8 cellular contexts compared by ENCODE assay signal in the genomic region with DNA sequence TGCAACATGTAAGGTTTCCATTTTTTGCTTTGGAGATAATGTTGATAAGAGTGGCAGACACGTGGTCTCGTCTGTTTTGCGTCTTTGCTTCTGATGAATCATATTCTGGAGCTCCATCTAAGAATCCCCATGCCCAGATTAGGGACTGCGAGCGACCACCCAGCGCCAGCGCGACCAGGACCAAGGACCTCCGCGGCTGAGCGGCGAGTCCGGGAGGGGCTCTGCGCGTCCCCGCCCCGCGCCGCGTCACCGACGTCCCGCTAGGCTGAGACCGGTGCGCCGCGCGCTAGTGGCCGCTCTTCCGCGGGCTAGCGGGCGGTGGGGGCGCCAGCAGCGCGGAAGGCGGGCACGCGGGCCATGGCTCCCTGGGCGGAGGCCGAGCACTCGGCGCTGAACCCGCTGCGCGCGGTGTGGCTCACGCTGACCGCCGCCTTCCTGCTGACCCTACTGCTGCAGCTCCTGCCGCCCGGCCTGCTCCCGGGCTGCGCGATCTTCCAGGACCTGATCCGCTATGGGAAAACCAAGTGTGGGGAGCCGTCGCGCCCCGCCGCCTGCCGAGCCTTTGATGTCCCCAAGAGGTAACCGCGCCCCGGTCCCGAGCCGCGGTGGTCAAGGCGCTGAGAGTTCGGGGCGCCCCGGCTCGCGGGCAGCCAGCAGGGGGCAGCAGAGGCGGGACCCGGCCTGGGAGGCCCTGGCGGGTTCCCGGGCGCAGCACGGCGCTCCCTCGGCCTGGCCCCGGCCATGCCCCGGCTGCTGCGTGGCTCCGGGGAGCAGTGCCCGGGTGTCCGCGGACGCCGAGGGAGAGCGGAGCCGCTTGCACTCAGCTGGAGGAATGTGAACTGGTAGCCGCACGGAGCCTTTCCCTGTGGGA. TPM values are rescaled to one million over a fixed set of nuclear protein-coding genes. Genes with fewer than 3 reads are reported as not detected.
DNase-seq lines count a peak whose midpoint lies in the region; ATAC-seq lines count a peak whose summit lies in the region.

A gene (plus strand): TSS at position 263 of the 871 bp plus-strand sequence. CDS start 95 bp downstream, at position 358.

- H3K4me3 Mint-ChIP-seq in natural killer cell treated with Interleukin-12 subunit alpha and Interleukin-12 subunit beta and Interleukin-15 and Interleukin-18, amount 100 ng/mL, for 72 hours = peak within 1 kb of the TSS; percentile 85
- peak within 1 kb of the TSS; percentile 87 for H3K4me3 Mint-ChIP-seq in stimulated activated naive CD8-positive, alpha-beta T cell treated with anti-CD3 and anti-CD28 coated beads, Interleukin-15, Interleukin-2, amounts not matched to agents 100 ng/mL and 50 ng/mL, for 24 hours

- DNase-seq in EH (ENCODE audit: low read depth) (peak; percentile 84), RKO (ENCODE audit: low spot score) (peak; percentile 81), fibroblast of peridontal ligament (ENCODE audit: extremely low read depth) (peak; percentile 68)
- DNase-seq in Jurkat, Clone E6-1 (ENCODE audit: low read depth, low spot score) = peak; percentile 45
- peak; percentile 64 to 71 for DNase-seq in activated T-helper 1 cell treated with anti-CD3 and anti-CD28 coated beads, Interleukin-2, amount 50 U/mL, for 16 hours (ENCODE audit: low read depth in 1 of 2, low spot score in 1 of 2)
- peak; percentile 91 for DNase-seq in natural killer cell treated with Interleukin-12 subunit alpha and Interleukin-12 subunit beta and Interleukin-15 and Interleukin-18, amount 100 ng/mL, for 72 hours (ENCODE audit: low spot score)

- H3K9me3 Mint-ChIP-seq in natural killer cell treated with Interleukin-12 subunit alpha and Interleukin-12 subunit beta and Interleukin-15 and Interleukin-18, amount 100 ng/mL, for 72 hours = no peaks in the 10 kb centered on the region
- H3K9me3 Mint-ChIP-seq in stimulated activated naive CD8-positive, alpha-beta T cell treated with anti-CD3 and anti-CD28 coated beads, Interleukin-15, Interleukin-2, amounts not matched to agents 100 ng/mL and 50 ng/mL, for 24 hours = no peaks in the 10 kb centered on the region

- H3K27me3 Mint-ChIP-seq in natural killer cell treated with Interleukin-12 subunit alpha and Interleukin-12 subunit beta and Interleukin-15 and Interleukin-18, amount 100 ng/mL, for 72 hours = no peaks in the 10 kb centered on the region
- no peaks in the 10 kb centered on the region for H3K27me3 Mint-ChIP-seq in stimulated activated naive CD8-positive, alpha-beta T cell treated with anti-CD3 and anti-CD28 coated beads, Interleukin-15, Interleukin-2, amounts not matched to agents 100 ng/mL and 50 ng/mL, for 24 hours

- H3K4me1 Mint-ChIP-seq in natural killer cell treated with Interleukin-12 subunit alpha and Interleukin-12 subunit beta and Interleukin-15 and Interleukin-18, amount 100 ng/mL, for 72 hours (ENCODE audit: low read depth in 2 of 2) = peaks cover 18 to 19% of the 10 kb centered on the region in 2 donors
- H3K4me1 Mint-ChIP-seq in stimulated activated naive CD8-positive, alpha-beta T cell treated with anti-CD3 and anti-CD28 coated beads, Interleukin-15, Interleukin-2, amounts not matched to agents 100 ng/mL and 50 ng/mL, for 24 hours (ENCODE audit: low read depth) = peaks cover 31% of the 10 kb centered on the region

- peak; percentile 97 for ATAC-seq in GM21717 (IDR thresholded peaks at IDR 0.05; ENCODE audit: unreplicated experiment)
- ATAC-seq in natural killer cell treated with Interleukin-12 subunit alpha and Interleukin-12 subunit beta and Interleukin-15 and Interleukin-18, amount 100 ng/mL, for 72 hours = peak; percentile 96 to 97

- H3K27ac Mint-ChIP-seq in natural killer cell treated with Interleukin-12 subunit alpha and Interleukin-12 subunit beta and Interleukin-15 and Interleukin-18, amount 100 ng/mL, for 72 hours = peak within 1 kb of the TSS; percentile 44 to 77
- peak within 1 kb of the TSS; percentile 87 for H3K27ac Mint-ChIP-seq in stimulated activated naive CD8-positive, alpha-beta T cell treated with anti-CD3 and anti-CD28 coated beads, Interleukin-15, Interleukin-2, amounts not matched to agents 100 ng/mL and 50 ng/mL, for 24 hours

- H3K36me3 Mint-ChIP-seq in natural killer cell treated with Interleukin-12 subunit alpha and Interleukin-12 subunit beta and Interleukin-15 and Interleukin-18, amount 100 ng/mL, for 72 hours = no peaks in the 10 kb centered on the region
- H3K36me3 Mint-ChIP-seq in stimulated activated naive CD8-positive, alpha-beta T cell treated with anti-CD3 and anti-CD28 coated beads, Interleukin-15, Interleukin-2, amounts not matched to agents 100 ng/mL and 50 ng/mL, for 24 hours (ENCODE audit: low read depth) = no peaks in the 10 kb centered on the region

- peak within 1 kb of the TSS; percentile 85 for H3K4me3 ChIP-seq in Jurkat, Clone E6-1 (ENCODE audit: low read length)

RNA-seq across cellular contexts. Expression of the gene that starts here (rescaled TPM):
- polyA plus RNA-seq in Jurkat, Clone E6-1 (2012; ENCODE audit: insufficient read depth, insufficient read length) = 78.8 TPM
- total RNA-seq in natural killer cell treated with Interleukin-12 subunit alpha and Interleukin-12 subunit beta and Interleukin-15 and Interleukin-18, amount 100 ng/mL, for 72 hours = 1 to 10 TPM; 7.2 to 7.3 TPM

Comparison
In these comparisons a context has a peak if more than half of its experiments do, and no peak if none do; other contexts are left out.
1. Peak in every context shown above with its lines: DNase-seq, ATAC-seq and H3K4me3 ChIP-seq.